Comparison of ENCODE assay signal across 22 cellular contexts in genomic region chr10:60375293-60376004, GRCh38.
"Had no signal": no experiment of that assay in that cellular context is flagged by ENCODE, and none has a peak within 500 bp of the region (broad histone marks: within the 10 kb centered on the region; RNA-seq: fewer than 3 reads in every experiment).

No MANE protein-coding gene starts in this region.

- H3K9me3 Mint-ChIP-seq: activated CD8-positive, alpha-beta T cell treated with anti-CD3 and anti-CD28 coated beads for 36 hours; activated naive CD4-positive, alpha-beta T cell treated with anti-CD3 and anti-CD28 coated beads, Interleukin-2, amount 50 U/mL, for 72 hours; activated naive CD8-positive, alpha-beta T cell treated with anti-CD3 and anti-CD28 coated beads, Interleukin-2, amount 50 U/mL, for 24 hours; activated T-cell treated with anti-CD3 and anti-CD28 coated beads, Interleukin-2, amount 50 U/mL, for 24 hours; T-helper 1 cell treated with Interleukin-12 subunit alpha and Interleukin-12 subunit beta and Interleukin-4 antibody, amounts not matched to agents 30 μg/mL and 1 μg/mL, for 36 hours had no signal

- DNase-seq: activated CD4-positive, alpha-beta T cell treated with anti-CD3 and anti-CD28 coated beads for 4 hours; activated CD8-positive, alpha-beta T cell treated with anti-CD3 and anti-CD28 coated beads for 36 hours; activated effector memory CD4-positive, alpha-beta T cell treated with anti-CD3 and anti-CD28 coated beads, Interleukin-2, amount 50 U/mL, for 16 hours; activated naive CD4-positive, alpha-beta T cell treated with Interleukin-2 at 50 U/mL for 16 hours; activated naive CD8-positive, alpha-beta T cell treated with anti-CD3 and anti-CD28 coated beads, Interleukin-2, amount 50 U/mL, for 24 hours; activated T-cell treated with anti-CD3 and anti-CD28 coated beads, Interleukin-2, amount 50 U/mL, for 24 hours; amniotic stem cell; body of pancreas; KG1; MG63; NCI-H1105; NCI-H1436; NCI-H1694 treated with DMSO at 0.1 percent for 48 hours; NCI-H2029 treated with DMSO at 0.1 percent for 48 hours; NCI-H446; NCI-H524; PC-9; SHP77 treated with DMSO at 0.1 percent for 48 hours had no signal

- H3K9me3 ChIP-seq: ascending aorta, body of pancreas, MG63 had no signal

- H3K4me1 Mint-ChIP-seq: activated naive CD8-positive, alpha-beta T cell treated with anti-CD3 and anti-CD28 coated beads, Interleukin-2, amount 50 U/mL, for 24 hours had no signal

- H3K27ac Mint-ChIP-seq: activated CD8-positive, alpha-beta T cell treated with anti-CD3 and anti-CD28 coated beads for 36 hours; activated naive CD4-positive, alpha-beta T cell treated with anti-CD3 and anti-CD28 coated beads, Interleukin-2, amount 50 U/mL, for 72 hours; activated naive CD8-positive, alpha-beta T cell treated with anti-CD3 and anti-CD28 coated beads, Interleukin-2, amount 50 U/mL, for 24 hours; activated T-cell treated with anti-CD3 and anti-CD28 coated beads, Interleukin-2, amount 50 U/mL, for 24 hours; T-helper 1 cell treated with Interleukin-12 subunit alpha and Interleukin-12 subunit beta and Interleukin-4 antibody, amounts not matched to agents 30 μg/mL and 1 μg/mL, for 36 hours had no signal

- H2AFZ ChIP-seq: PC-9 had no signal

- H3K27ac ChIP-seq: ascending aorta, body of pancreas, PC-9 had no signal

- H3K27me3 ChIP-seq: ascending aorta, body of pancreas, MG63 had no signal

- H3K4me3 ChIP-seq: ascending aorta, body of pancreas, MG63, PC-9 had no signal

- H3K36me3 Mint-ChIP-seq: activated naive CD4-positive, alpha-beta T cell treated with anti-CD3 and anti-CD28 coated beads, Interleukin-2, amount 50 U/mL, for 72 hours had no signal

- ATAC-seq: activated CD8-positive, alpha-beta T cell treated with anti-CD3 and anti-CD28 coated beads for 36 hours; activated naive CD4-positive, alpha-beta T cell treated with anti-CD3 and anti-CD28 coated beads, Interleukin-2, amount 50 U/mL, for 72 hours; activated naive CD8-positive, alpha-beta T cell treated with anti-CD3 and anti-CD28 coated beads, Interleukin-2, amount 50 U/mL, for 24 hours; body of pancreas had no signal

- H3K36me3 ChIP-seq: ascending aorta, MG63 had no signal

- H3K27me3 Mint-ChIP-seq: activated T-cell treated with anti-CD3 and anti-CD28 coated beads, Interleukin-2, amount 50 U/mL, for 24 hours had no signal

- H3K4me3 Mint-ChIP-seq: activated CD8-positive, alpha-beta T cell treated with anti-CD3 and anti-CD28 coated beads for 36 hours; activated naive CD8-positive, alpha-beta T cell treated with anti-CD3 and anti-CD28 coated beads, Interleukin-2, amount 50 U/mL, for 24 hours; activated T-cell treated with anti-CD3 and anti-CD28 coated beads, Interleukin-2, amount 50 U/mL, for 24 hours; T-helper 1 cell treated with Interleukin-12 subunit alpha and Interleukin-12 subunit beta and Interleukin-4 antibody, amounts not matched to agents 30 μg/mL and 1 μg/mL, for 36 hours had no signal

- H3K4me1 ChIP-seq: ascending aorta, body of pancreas had no signal

- H3K4me2 ChIP-seq: PC-9 had no signal

- FAIRE-seq: bronchial epithelial cell had no signal
